8 cellular contexts compared by ENCODE assay signal in genomic region chr7:92621026-92621540, GRCh38. TPM values are rescaled to one million over a fixed set of nuclear protein-coding genes. Genes with fewer than 3 reads are reported as not detected.
DNase-seq lines count a peak whose midpoint lies in the region; ATAC-seq and TF ChIP-seq lines count a peak whose summit lies in the region.

No MANE protein-coding gene starts in this region.

- H3K4me3 ChIP-seq in KMS-11 (IDR thresholded peaks at IDR 0.05; ENCODE audit: insufficient read depth, low read depth, low read length), result no peak overlapping the region

- peak; percentile 67 for ATAC-seq in GM21528 (IDR thresholded peaks at IDR 0.05; ENCODE audit: low FRiP score, unreplicated experiment)

- H3K27ac ChIP-seq in KMS-11 (peak overlapping the region; percentile 38; the same call in 1 of the 2 replicates), temporal lobe (ENCODE audit: low read depth, low read length) (peak overlapping the region; percentile 9)

- peak overlapping the region; percentile 20; the same call in 1 of the 2 replicates for H3K4me2 ChIP-seq in KMS-11

- TF ChIP-seq CTCF in KMS-11 (conservative IDR thresholded peaks at IDR 0.05; ENCODE audit: low read depth, low read length), result peak; percentile 74

- no peak overlapping the region for H3K9ac ChIP-seq in KMS-11

- peaks cover 5% of the 10 kb centered on the region; the same call in 1 of the 2 replicates for H3K36me3 ChIP-seq in KMS-11 (ENCODE audit: insufficient read depth)

- peak overlapping the region; percentile 89 for H3K27ac Mint-ChIP-seq in activated T-helper 1 cell treated with anti-CD3 and anti-CD28 coated beads, Interleukin-12 subunit alpha, Interleukin-12 subunit beta, Interleukin-2, Interleukin-4 antibody, amounts not matched to agents 30 ng/mL and 10 ng/mL and 1 ng/mL, durations not matched to agents 14 hours and 24 hours and 36 hours

- peaks cover 3% of the 10 kb centered on the region; the same call in 1 of the 2 replicates for H4K20me1 ChIP-seq in KMS-11 (ENCODE audit: insufficient read depth)

- H2AFZ ChIP-seq in KMS-11 (ENCODE audit: low read depth), result no peak overlapping the region

- peaks cover 3% of the 10 kb centered on the region for H3K9me3 Mint-ChIP-seq in activated T-helper 1 cell treated with anti-CD3 and anti-CD28 coated beads, Interleukin-12 subunit alpha, Interleukin-12 subunit beta, Interleukin-2, Interleukin-4 antibody, amounts not matched to agents 30 ng/mL and 10 ng/mL and 1 ng/mL, durations not matched to agents 14 hours and 24 hours and 36 hours

- peaks cover 52% of the 10 kb centered on the region; the same call in 1 of the 2 replicates for H3K79me2 ChIP-seq in KMS-11 (ENCODE audit: insufficient read depth, low read depth)

- peaks cover 63% of the 10 kb centered on the region for H3K36me3 Mint-ChIP-seq in activated T-helper 1 cell treated with anti-CD3 and anti-CD28 coated beads, Interleukin-12 subunit alpha, Interleukin-12 subunit beta, Interleukin-2, Interleukin-4 antibody, amounts not matched to agents 30 ng/mL and 10 ng/mL and 1 ng/mL, durations not matched to agents 14 hours and 24 hours and 36 hours (ENCODE audit: low read depth)

- no peaks in the 10 kb centered on the region for H3K27me3 Mint-ChIP-seq in activated T-helper 1 cell treated with anti-CD3 and anti-CD28 coated beads, Interleukin-12 subunit alpha, Interleukin-12 subunit beta, Interleukin-2, Interleukin-4 antibody, amounts not matched to agents 30 ng/mL and 10 ng/mL and 1 ng/mL, durations not matched to agents 14 hours and 24 hours and 36 hours (ENCODE audit: insufficient read depth)

- peaks cover 58% of the 10 kb centered on the region for H3K4me1 Mint-ChIP-seq in activated T-helper 1 cell treated with anti-CD3 and anti-CD28 coated beads, Interleukin-12 subunit alpha, Interleukin-12 subunit beta, Interleukin-2, Interleukin-4 antibody, amounts not matched to agents 30 ng/mL and 10 ng/mL and 1 ng/mL, durations not matched to agents 14 hours and 24 hours and 36 hours (ENCODE audit: low read depth)

- H3K4me1 ChIP-seq in KMS-11 (ENCODE audit: low read depth, poor library complexity, severe bottlenecking), result peaks cover 60% of the 10 kb centered on the region

- no peaks in the 10 kb centered on the region for H3K27me3 ChIP-seq in KMS-11 (ENCODE audit: insufficient read depth, low read depth)

- H3K4me3 Mint-ChIP-seq in activated T-helper 1 cell treated with anti-CD3 and anti-CD28 coated beads, Interleukin-12 subunit alpha, Interleukin-12 subunit beta, Interleukin-2, Interleukin-4 antibody, amounts not matched to agents 30 ng/mL and 10 ng/mL and 1 ng/mL, durations not matched to agents 14 hours and 24 hours and 36 hours, result peak overlapping the region; percentile 75

- DNase-seq in DMS114 treated with DMSO at 0.1 percent for 48 hours (lab: John Stamatoyannopoulos, UW; ENCODE audit: unreplicated experiment) (peak; percentile 28), RPMI8226 (peak; percentile 89), fibroblast of peridontal ligament (ENCODE audit: extremely low read depth) (peak; percentile 98), non-pigmented ciliary epithelial cell (ENCODE audit: low read depth) (peak; percentile 88)
- peak; percentile 74 for DNase-seq in activated T-helper 1 cell treated with anti-CD3 and anti-CD28 coated beads, Interleukin-12 subunit alpha, Interleukin-12 subunit beta, Interleukin-2, Interleukin-4 antibody, amounts not matched to agents 30 ng/mL and 10 ng/mL and 1 ng/mL, durations not matched to agents 14 hours and 24 hours and 36 hours (ENCODE audit: low spot score)

- intact Hi-C loops in activated T-helper 1 cell treated with anti-CD3 and anti-CD28 coated beads, Interleukin-12 subunit alpha, Interleukin-12 subunit beta, Interleukin-2, Interleukin-4 antibody, amounts not matched to agents 30 ng/mL and 10 ng/mL and 1 ng/mL, durations not matched to agents 14 hours and 24 hours and 36 hours (cut with micrococcal nuclease), result loop anchor here (1.0 to 2.0 kb wide), 14 partner anchors 10 to 607 kb away; no protein-coding TSS in a partner anchor

RNA-seq across cellular contexts. Expression of gene FAM133B, which starts 30.9 kb away (rescaled TPM):
- 39.3 and 42.7 TPM in 2 replicates for total RNA-seq in activated T-helper 1 cell treated with anti-CD3 and anti-CD28 coated beads, Interleukin-12 subunit alpha, Interleukin-12 subunit beta, Interleukin-2, Interleukin-4 antibody, amounts not matched to agents 30 ng/mL and 10 ng/mL and 1 ng/mL, durations not matched to agents 14 hours and 24 hours and 36 hours
- 19.2 TPM for total RNA-seq in temporal lobe

Comparison
In these comparisons a context has a peak if more than half of its experiments do, and no peak if none do; other contexts are left out.
1. DNase-seq: peak in every context shown above with its lines; median percentile 98 in fibroblast of peridontal ligament; 89 in RPMI8226; 88 in non-pigmented ciliary epithelial cell; 74 in activated T-helper 1 cell treated with anti-CD3 and anti-CD28 coated beads, Interleukin-12 subunit alpha, Interleukin-12 subunit beta, Interleukin-2, Interleukin-4 antibody, amounts not matched to agents 30 ng/mL and 10 ng/mL and 1 ng/mL, durations not matched to agents 14 hours and 24 hours and 36 hours; 28 in DMS114 treated with DMSO at 0.1 percent for 48 hours.